8 cellular contexts compared by ENCODE assay signal in genomic region chr10:133308431-133309110, GRCh38. TPM values are rescaled to one million over a fixed set of nuclear protein-coding genes. Genes with fewer than 3 reads are reported as not detected.
DNase-seq lines count a peak whose midpoint lies in the region; ATAC-seq and TF ChIP-seq lines count a peak whose summit lies in the region.

Gene TUBGCP2 (minus strand): TSS chr10:133308872. CDS start chr10:133302941, 5,931 bp downstream.
Gene ZNF511 (plus strand): TSS chr10:133308914. CDS start chr10:133308944, 30 bp downstream.

- H3K4me3 Mint-ChIP-seq in activated naive CD8-positive, alpha-beta T cell treated with anti-CD3 and anti-CD28 coated beads, Interleukin-2, amount 10 ng/mL, durations not matched to agents 7 days and 5 days: peak within 1 kb of the TSS; percentile 96

- no peaks in the 10 kb centered on the region for H3K36me3 ChIP-seq in KMS-11 (ENCODE audit: insufficient read depth)
- peaks cover 16 to 22% of the 10 kb centered on the region in 2 experiments for H3K36me3 ChIP-seq in trophoblast cell (ENCODE audit: control insufficient read depth in 1 of 2, insufficient read depth in 2 of 2, low read length in 2 of 2)
- peaks cover 0 to 43% (median 10%) of the 10 kb centered on the region in 3 donors for H3K36me3 ChIP-seq in tibial nerve

- no peaks in the 10 kb centered on the region for H3K9me3 Mint-ChIP-seq in activated naive CD8-positive, alpha-beta T cell treated with anti-CD3 and anti-CD28 coated beads, Interleukin-2, amount 10 ng/mL, durations not matched to agents 7 days and 5 days

- H4K12ac ChIP-seq in trophoblast cell (ENCODE audit: low read depth, low read length): peak within 1 kb of the TSS; percentile 95

- POLR2A ChIA-PET in activated naive CD8-positive, alpha-beta T cell treated with anti-CD3 and anti-CD28 coated beads, Interleukin-2, amount 10 ng/mL, durations not matched to agents 7 days and 5 days (lab: Charles Lee): interaction anchor here (0.9 to 2.0 kb wide), 4 partner anchors 30 to 50 kb away, joined by 3 to 10 read pairs (median 7); partner anchors contain the start of gene ADAM8

- peak within 1 kb of the TSS; percentile 93 for H3K14ac ChIP-seq in trophoblast cell (ENCODE audit: low read length)

- peak within 1 kb of the TSS; percentile 84 for H3K4ac ChIP-seq in trophoblast cell (ENCODE audit: low read depth, low read length)

- H2BK12ac ChIP-seq in trophoblast cell (ENCODE audit: low read length): no peak within 1 kb of the TSS

- peak within 1 kb of the TSS; percentile 97 for H4K8ac ChIP-seq in trophoblast cell (ENCODE audit: low read depth, low read length)

- H3K4me3 ChIP-seq in KMS-11 (IDR thresholded peaks at IDR 0.05; ENCODE audit: insufficient read depth, low read depth, low read length): peak within 1 kb of the TSS; percentile 31
- peak within 1 kb of the TSS; percentile 98 for H3K4me3 ChIP-seq in trophoblast cell (ENCODE audit: low read depth, low read length)
- peak within 1 kb of the TSS; percentile 89 to 100 (median 96) for H3K4me3 ChIP-seq in tibial nerve

- H3K18ac ChIP-seq in trophoblast cell (ENCODE audit: low read length): peak within 1 kb of the TSS; percentile 83

- TF ChIP-seq CTCF in KMS-11 (conservative IDR thresholded peaks at IDR 0.05; ENCODE audit: low read depth, low read length) (no peak), tibial nerve (IDR thresholded peaks at IDR 0.05) (peak in 3 of 5 experiments; percentile 9 to 63 (median 34))

- no peaks in the 10 kb centered on the region for H4K20me1 ChIP-seq in KMS-11 (ENCODE audit: insufficient read depth)

- peak in 1 of 2 donors; percentile 72 for TF ChIP-seq POLR2A in tibial nerve (IDR thresholded peaks at IDR 0.05)

- H3K27ac ChIP-seq in KMS-11 (peak within 1 kb of the TSS; percentile 93), trophoblast cell (ENCODE audit: low read depth, low read length) (peak within 1 kb of the TSS; percentile 90), tibial nerve (peak within 1 kb of the TSS; percentile 92 to 97 (median 96))

- peaks cover 3% of the 10 kb centered on the region for H3K36me3 Mint-ChIP-seq in activated naive CD8-positive, alpha-beta T cell treated with anti-CD3 and anti-CD28 coated beads, Interleukin-2, amount 10 ng/mL, durations not matched to agents 7 days and 5 days

- H3K4me1 ChIP-seq in KMS-11 (ENCODE audit: low read depth, poor library complexity, severe bottlenecking) (peaks cover 13% of the 10 kb centered on the region), trophoblast cell (ENCODE audit: control insufficient read depth in 1 of 2, insufficient read depth in 2 of 2, low read length in 2 of 2) (peaks cover 4 to 10% of the 10 kb centered on the region in 2 experiments), tibial nerve (peaks cover 0 to 51% (median 17%) of the 10 kb centered on the region in 4 donors)

- WGBS in trophoblast cell (ENCODE audit: extremely low coverage, insufficient coverage, insufficient read length): no CpG with 5 or more reads among the region's 90 CpGs
- 0% methylated on average over 35 to 51 of the region's 90 CpGs for WGBS in tibial nerve, 2 donors

- intact Hi-C loops in Right ventricle myocardium superior (cut with DNase I): no loop called here

- H3K27me3 Mint-ChIP-seq in activated naive CD8-positive, alpha-beta T cell treated with anti-CD3 and anti-CD28 coated beads, Interleukin-2, amount 10 ng/mL, durations not matched to agents 7 days and 5 days: no peaks in the 10 kb centered on the region

- ATAC-seq in GM21737 (IDR thresholded peaks at IDR 0.05; ENCODE audit: unreplicated experiment): peak; percentile 59
- peak; percentile 81 for ATAC-seq in activated naive CD8-positive, alpha-beta T cell treated with anti-CD3 and anti-CD28 coated beads, Interleukin-2, amount 10 ng/mL, durations not matched to agents 7 days and 5 days (ENCODE audit: low read depth)
- peak; percentile 95 for ATAC-seq in Right ventricle myocardium superior (ENCODE audit: poor library complexity)

- H3K79me1 ChIP-seq in trophoblast cell (ENCODE audit: low read length): peaks cover 7% of the 10 kb centered on the region

- peak in 1 of 2 donors; percentile 68 for TF ChIP-seq EP300 in tibial nerve (IDR thresholded peaks at IDR 0.05)

- H2AFZ ChIP-seq in KMS-11 (ENCODE audit: low read depth) (peak within 1 kb of the TSS; percentile 75), trophoblast cell (ENCODE audit: insufficient read depth, low read length, poor library complexity) (peak within 1 kb of the TSS; percentile 76)

- H3K9me3 ChIP-seq in trophoblast cell (ENCODE audit: insufficient read depth, low read depth, low read length) (peaks cover 5% of the 10 kb centered on the region), tibial nerve (no peaks in the 10 kb centered on the region)

- H3K27me3 ChIP-seq in KMS-11 (ENCODE audit: insufficient read depth, low read depth) (no peaks in the 10 kb centered on the region), trophoblast cell (ENCODE audit: insufficient read depth, low read length) (no peaks in the 10 kb centered on the region), tibial nerve (no peaks in the 10 kb centered on the region)

- peak within 1 kb of the TSS; percentile 91 for H4K91ac ChIP-seq in trophoblast cell (ENCODE audit: low read depth, low read length)

- no peak within 1 kb of the TSS for H3K23ac ChIP-seq in trophoblast cell (ENCODE audit: low read length)

- peaks cover 9% of the 10 kb centered on the region for H3K4me1 Mint-ChIP-seq in activated naive CD8-positive, alpha-beta T cell treated with anti-CD3 and anti-CD28 coated beads, Interleukin-2, amount 10 ng/mL, durations not matched to agents 7 days and 5 days

- peak within 1 kb of the TSS; percentile 90 for H2BK120ac ChIP-seq in trophoblast cell (ENCODE audit: insufficient read depth, low read length, poor library complexity)

- H3K9ac ChIP-seq in KMS-11 (peak within 1 kb of the TSS; percentile 98), trophoblast cell (ENCODE audit: low read length) (peak within 1 kb of the TSS; percentile 97)

- H2AK5ac ChIP-seq in trophoblast cell (ENCODE audit: low read length): no peak within 1 kb of the TSS

- DNase-seq in GF-D8 (lab: John Stamatoyannopoulos, UW) (peak; percentile 59), SW 1271 (lab: John Stamatoyannopoulos, UW) (peak; percentile 31 to 56), Right ventricle myocardium superior (peak; percentile 93), trophoblast cell (peak; percentile 75 to 85), tibial nerve (ENCODE audit: low spot score in 2 of 2) (peak; percentile 72 to 75)
- DNase-seq in activated naive CD8-positive, alpha-beta T cell treated with anti-CD3 and anti-CD28 coated beads, Interleukin-2, amount 10 ng/mL, durations not matched to agents 7 days and 5 days: peak; percentile 96

- H3K27ac Mint-ChIP-seq in activated naive CD8-positive, alpha-beta T cell treated with anti-CD3 and anti-CD28 coated beads, Interleukin-2, amount 10 ng/mL, durations not matched to agents 7 days and 5 days: peak within 1 kb of the TSS; percentile 99

- peaks cover 43% of the 10 kb centered on the region; the same call in 1 of the 2 replicates for H3K79me2 ChIP-seq in KMS-11 (ENCODE audit: insufficient read depth, low read depth)
- peaks cover 5% of the 10 kb centered on the region for H3K79me2 ChIP-seq in trophoblast cell (ENCODE audit: control insufficient read depth, insufficient read depth, low read length, poor library complexity)

- H3K4me2 ChIP-seq in KMS-11 (peak within 1 kb of the TSS; percentile 91), trophoblast cell (ENCODE audit: low read length) (peak within 1 kb of the TSS; percentile 88)

- H2BK5ac ChIP-seq in trophoblast cell (ENCODE audit: low read depth, low read length, poor library complexity): peak within 1 kb of the TSS; percentile 79

RNA-seq across cellular contexts. Expression of gene TUBGCP2, which starts in this region (rescaled TPM):
- 10 to 100 TPM; 56.4 to 69.3 TPM for total RNA-seq in activated naive CD8-positive, alpha-beta T cell treated with anti-CD3 and anti-CD28 coated beads, Interleukin-2, amount 10 ng/mL, durations not matched to agents 7 days and 5 days
- total RNA-seq in Right ventricle myocardium superior: 38.5 TPM
- polyA plus RNA-seq in trophoblast cell (2013): 32.7 and 32.8 TPM in 2 replicates
- 10 to 100 TPM; 35.8 to 73.5 (median 45.7) TPM for total RNA-seq in tibial nerve

RNA-seq across cellular contexts. Expression of gene ZNF511, which starts in this region (rescaled TPM):
- 10 to 100 TPM; 44.5 to 47.4 TPM for total RNA-seq in activated naive CD8-positive, alpha-beta T cell treated with anti-CD3 and anti-CD28 coated beads, Interleukin-2, amount 10 ng/mL, durations not matched to agents 7 days and 5 days
- total RNA-seq in Right ventricle myocardium superior (44.8 TPM), tibial nerve (10 to 100 TPM; 29.3 to 44.8 (median 35.0) TPM)
- 16.2 and 17.1 TPM in 2 replicates for polyA plus RNA-seq in trophoblast cell (2013)

Comparison
In these comparisons a context has a peak if more than half of its experiments do, and no peak if none do; other contexts are left out.
1. Peak in every context shown above with its lines: DNase-seq, ATAC-seq, H3K4me3 ChIP-seq and H3K27ac ChIP-seq.
2. DNase-seq: peak in every context shown above with its lines; median percentile 96 in activated naive CD8-positive, alpha-beta T cell treated with anti-CD3 and anti-CD28 coated beads, Interleukin-2, amount 10 ng/mL, durations not matched to agents 7 days and 5 days; 93 in Right ventricle myocardium superior; 80 in trophoblast cell; 74 in tibial nerve; 59 in GF-D8; 44 in SW 1271.
3. H3K4me3 ChIP-seq: peak in every context shown above with its lines; median percentile 98 in trophoblast cell; 96 in tibial nerve; 31 in KMS-11.